18 cellular contexts compared by ENCODE assay signal in the genomic region with DNA sequence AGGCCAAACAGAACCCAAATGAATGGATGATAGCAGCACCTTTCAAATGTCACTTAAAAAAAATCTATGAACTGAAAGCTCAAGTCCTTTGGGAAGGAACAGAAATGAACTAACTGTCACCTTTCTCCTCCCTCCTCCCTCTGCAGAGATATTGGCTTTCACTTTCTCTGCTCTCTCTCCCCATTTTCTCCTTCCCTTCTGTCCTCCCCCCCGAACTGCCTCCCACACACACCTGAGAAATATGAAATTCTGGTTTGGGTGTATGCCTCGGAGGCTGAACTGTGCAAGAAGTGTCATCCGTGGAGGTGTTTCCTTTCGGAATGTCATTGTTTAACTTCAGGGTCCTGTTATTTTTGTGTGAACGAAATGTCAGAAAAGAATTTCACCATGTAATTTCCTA.
A peak's percentile ranks its signal among the peaks of the same experiment; 100 is the strongest.
DNase-seq lines count a peak whose midpoint lies in the region; ATAC-seq and TF ChIP-seq lines count a peak whose summit lies in the region.
"Had no signal": no experiment of that assay in that cellular context is flagged by ENCODE, and none has a peak within 500 bp of the region (broad histone marks: within the 10 kb centered on the region; RNA-seq: fewer than 3 reads in every experiment).

No MANE protein-coding gene starts in this region.

- H4K20me1 ChIP-seq in BLaER1: no peaks in the 10 kb centered on the region

- DNase-seq in GM12865 (ENCODE audit: low read depth): peak; percentile 20
- peak; percentile 83 for DNase-seq in NCI-H69 (lab: John Stamatoyannopoulos, UW)
- no peak for DNase-seq in nephron progenitor cell
- no peak for DNase-seq in anterior cingulate cortex (lab: John Stamatoyannopoulos, UW)
- no peak for DNase-seq in cortex of kidney (lab: John Stamatoyannopoulos, UW)
- DNase-seq: ACHN; Calu3; CD4-positive, alpha-beta T cell; DMS53; GOT3; KG1; NCI-H1048; Right ventricle myocardium superior; SK-N-SH; T-helper 1 cell had no signal

- H3K27ac Mint-ChIP-seq in nephron progenitor cell: peak overlapping the region; percentile 88
- H3K27ac Mint-ChIP-seq: CD4-positive, alpha-beta T cell had no signal

- no peaks in the 10 kb centered on the region for H3K36me3 Mint-ChIP-seq in nephron progenitor cell (ENCODE audit: low read depth)

- ATAC-seq in GM21423 (IDR thresholded peaks at IDR 0.05; ENCODE audit: unreplicated experiment): no peak
- ATAC-seq: HepG2 had no signal

- H3K9ac ChIP-seq in BLaER1: no peak overlapping the region
- H3K9ac ChIP-seq: SK-N-SH had no signal

- H3K4me2 ChIP-seq in BLaER1: peak overlapping the region; percentile 71
- H3K4me2 ChIP-seq: SK-N-SH had no signal

- H3K27ac ChIP-seq in BLaER1: peak overlapping the region; percentile 35; the same call in 1 of the 2 replicates

- H3K27me3 Mint-ChIP-seq in nephron progenitor cell (ENCODE audit: low read depth, poor library complexity): peaks cover 2% of the 10 kb centered on the region

- no peaks in the 10 kb centered on the region for H3K27me3 ChIP-seq in BLaER1

- TF ChIP-seq CTCF in GM12865 (IDR thresholded peaks at IDR 0.05; ENCODE audit: insufficient read depth, low read depth, low read length, missing control alignments) (no peak), nephron progenitor cell (IDR thresholded peaks at IDR 0.05) (no peak)

- H3K4me3 ChIP-seq in BLaER1 (no peak overlapping the region), GM12865 (ENCODE audit: low read depth, low read length) (no peak overlapping the region)

- H3K4me1 Mint-ChIP-seq in nephron progenitor cell: peaks cover 41% of the 10 kb centered on the region

- H3K4me1 ChIP-seq in BLaER1: peaks cover 23% of the 10 kb centered on the region

- no peak overlapping the region for H3K4me3 Mint-ChIP-seq in nephron progenitor cell
- H3K4me3 Mint-ChIP-seq: CD4-positive, alpha-beta T cell had no signal

- H3K9me3 Mint-ChIP-seq in nephron progenitor cell: peaks cover 3% of the 10 kb centered on the region
- H3K9me3 Mint-ChIP-seq: CD4-positive, alpha-beta T cell had no signal

- no peaks in the 10 kb centered on the region for H3K9me3 ChIP-seq in BLaER1
- H3K9me3 ChIP-seq: SK-N-SH had no signal

- no peaks in the 10 kb centered on the region for H3K36me3 ChIP-seq in BLaER1

Comparison
In these comparisons a context has a peak if more than half of its experiments do, and no peak if none do; other contexts are left out.
1. DNase-seq: peak in GM12865 (single experiment) and NCI-H69 (single experiment); none in nephron progenitor cell (single experiment), anterior cingulate cortex (0 of 58) and cortex of kidney (single experiment).